Comparison of ENCODE assay signal across 8 cellular contexts in genomic region chr7:128135275-128136214, GRCh38.
DNase-seq lines count a peak whose midpoint lies in the region; ATAC-seq, FAIRE-seq and TF ChIP-seq lines count a peak whose summit lies in the region.

No MANE protein-coding gene starts in this region.

- intact Hi-C loops in heart left ventricle (cut with DNase I), result loop anchor here (1.0 to 10.0 kb wide), 8 partner anchors 67 to 431 kb away; no protein-coding TSS in a partner anchor

- in situ Hi-C loops in Caki2 (cut with HindIII; ENCODE audit: low pct_unique_long_range_greater_than_20kb, low sequenced_read_pairs), result no loop called here

- peak overlapping the region; percentile 84 for H3K4me3 Mint-ChIP-seq in activated naive CD4-positive, alpha-beta T cell treated with anti-CD3 and anti-CD28 coated beads, Interleukin-2, amount 50 U/mL, for 24 hours
- peak overlapping the region; percentile 74 for H3K4me3 Mint-ChIP-seq in progenitor cell of endocrine pancreas (ENCODE audit: low read depth)

- H3K27me3 ChIP-seq in SJSA1 (replicated peaks) (peaks cover 15% of the 10 kb centered on the region), heart left ventricle (peaks cover 0 to 54% (median 29%) of the 10 kb centered on the region in 9 donors)

- H3K27me3 Mint-ChIP-seq in activated naive CD4-positive, alpha-beta T cell treated with anti-CD3 and anti-CD28 coated beads, Interleukin-2, amount 50 U/mL, for 24 hours, result peaks cover 11% of the 10 kb centered on the region
- peaks cover 57% of the 10 kb centered on the region for H3K27me3 Mint-ChIP-seq in progenitor cell of endocrine pancreas

- peaks cover 6% of the 10 kb centered on the region; the same call in 1 of the 2 replicates for H3K4me1 ChIP-seq in SJSA1 (replicated peaks)
- H3K4me1 ChIP-seq in heart left ventricle, result peaks cover 0 to 33% (median 11%) of the 10 kb centered on the region in 12 donors

- no peak overlapping the region for H3K27ac ChIP-seq in SJSA1
- H3K27ac ChIP-seq in heart left ventricle, result no peak overlapping the region

- H3K36me3 ChIP-seq in SJSA1 (no peaks in the 10 kb centered on the region), heart left ventricle (no peaks in the 10 kb centered on the region)

- TF ChIP-seq CTCF in heart left ventricle (IDR thresholded peaks at IDR 0.05) (peak; percentile 53 to 99 (median 92)), progenitor cell of endocrine pancreas (IDR thresholded peaks at IDR 0.05; ENCODE audit: unreplicated experiment) (peak; percentile 99)

- FAIRE-seq in urothelium cell line (lab: Jason Lieb, UNC), result no peak

- TF ChIP-seq POLR2A in heart left ventricle (IDR thresholded peaks at IDR 0.05), result no peak

- H3K36me3 Mint-ChIP-seq in activated naive CD4-positive, alpha-beta T cell treated with anti-CD3 and anti-CD28 coated beads, Interleukin-2, amount 50 U/mL, for 24 hours, result no peaks in the 10 kb centered on the region
- H3K36me3 Mint-ChIP-seq in progenitor cell of endocrine pancreas (ENCODE audit: insufficient read depth), result no peaks in the 10 kb centered on the region

- H3K9me3 ChIP-seq in SJSA1 (replicated peaks) (no peaks in the 10 kb centered on the region), heart left ventricle (peaks cover 0 to 4% (median 0%) of the 10 kb centered on the region in 12 donors)

- ATAC-seq in GM21367 (IDR thresholded peaks at IDR 0.05; ENCODE audit: unreplicated experiment) (peak; percentile 88), heart left ventricle (peak in 3 of 4 donors; percentile 88 to 97 (median 94))

- H3K4me3 ChIP-seq in SJSA1 (peak overlapping the region; percentile 28), heart left ventricle (peak overlapping the region; percentile 28 to 85 (median 54))

- no peaks in the 10 kb centered on the region for H3K9me3 Mint-ChIP-seq in activated naive CD4-positive, alpha-beta T cell treated with anti-CD3 and anti-CD28 coated beads, Interleukin-2, amount 50 U/mL, for 24 hours
- H3K9me3 Mint-ChIP-seq in progenitor cell of endocrine pancreas (ENCODE audit: low read depth), result no peaks in the 10 kb centered on the region

- H3K27ac Mint-ChIP-seq in activated naive CD4-positive, alpha-beta T cell treated with anti-CD3 and anti-CD28 coated beads, Interleukin-2, amount 50 U/mL, for 24 hours, result peak overlapping the region; percentile 78
- H3K27ac Mint-ChIP-seq in progenitor cell of endocrine pancreas, result peak overlapping the region; percentile 67

- 1 to 5% (median 3%) methylated on average over 25 to 62 of the region's 62 CpGs for WGBS in heart left ventricle, 4 donors

- H3K4me1 Mint-ChIP-seq in activated naive CD4-positive, alpha-beta T cell treated with anti-CD3 and anti-CD28 coated beads, Interleukin-2, amount 50 U/mL, for 24 hours, result peaks cover 21% of the 10 kb centered on the region
- peaks cover 2% of the 10 kb centered on the region for H3K4me1 Mint-ChIP-seq in progenitor cell of endocrine pancreas (ENCODE audit: low read depth)

- DNase-seq in Caki2 (ENCODE audit: low read depth), result peak; percentile 54
- peak; percentile 49 for DNase-seq in HT1080 (ENCODE audit: low read depth)
- DNase-seq in SJSA1 (ENCODE audit: low read depth in 1 of 2, low spot score in 2 of 2), result peak in 1 of 2 experiments; percentile 31
- DNase-seq in heart left ventricle, result peak; percentile 31 to 73 (median 51)
- peak; percentile 62 for DNase-seq in progenitor cell of endocrine pancreas (ENCODE audit: low spot score, unreplicated experiment)
- peak; percentile 81 for DNase-seq in urothelium cell line (ENCODE audit: low spot score)
